9 cellular contexts compared by ENCODE assay signal in the genomic region with DNA sequence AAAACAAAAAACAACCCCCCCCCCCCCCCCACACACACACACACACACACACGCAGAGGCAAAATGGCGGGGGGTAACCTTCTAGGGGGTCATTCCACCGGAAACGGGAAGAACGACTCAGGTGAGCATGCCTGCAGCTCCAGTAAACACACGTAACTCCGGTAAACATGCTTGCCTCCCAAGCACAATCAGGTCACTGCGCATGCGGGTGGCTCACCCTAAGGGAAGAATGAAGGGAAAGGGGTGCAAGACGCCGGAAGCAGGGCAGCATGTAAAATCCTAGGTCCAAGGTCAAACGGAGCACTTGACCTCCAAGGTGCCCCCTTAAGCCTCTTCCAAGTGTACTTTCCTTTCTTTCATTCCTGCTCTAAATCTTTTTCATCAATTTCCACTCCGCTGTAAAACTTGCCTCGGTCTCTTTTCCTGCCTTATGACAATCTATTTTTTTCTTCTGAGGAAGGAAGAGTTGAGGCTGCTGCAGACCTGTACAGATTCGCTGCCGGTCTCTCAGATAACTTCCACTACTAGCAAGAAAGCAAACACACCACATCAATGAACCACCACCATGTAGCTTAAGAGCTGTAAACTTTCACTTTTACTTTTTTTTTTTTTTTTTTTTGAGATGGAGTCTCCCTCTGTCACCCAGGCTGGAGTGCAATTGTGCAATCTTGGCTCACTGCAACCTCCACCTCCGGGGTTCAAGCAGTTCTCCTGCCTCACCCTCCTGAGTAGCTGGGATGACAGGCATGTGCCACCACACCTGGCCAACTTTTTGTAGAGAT. TPM values are rescaled to one million over a fixed set of nuclear protein-coding genes. Genes with fewer than 3 reads are reported as not detected.
DNase-seq lines count a peak whose midpoint lies in the region; ATAC-seq and TF ChIP-seq lines count a peak whose summit lies in the region.
"Had no signal": no experiment of that assay in that cellular context is flagged by ENCODE, and none has a peak within 500 bp of the region (broad histone marks: within the 10 kb centered on the region; RNA-seq: fewer than 3 reads in every experiment).

No MANE protein-coding gene starts in this region.

- H3K27ac Mint-ChIP-seq in IgD-negative memory B cell: peak overlapping the region in 2 of 3 donors; percentile 45 to 92

- peak overlapping the region in 52 of 59 donors; percentile 31 to 98 (median 90) for H3K27ac ChIP-seq in dorsolateral prefrontal cortex

- intact Hi-C loops in dorsolateral prefrontal cortex (cut with DNase I): loop anchor here in 1 of 2 donors (5.0 kb wide), 1 partner anchor 57 kb away; no protein-coding TSS in a partner anchor

- TF ChIP-seq CTCF in dorsolateral prefrontal cortex (IDR thresholded peaks at IDR 0.05 in 54 of 56, conservative IDR thresholded peaks at IDR 0.05 in 2 of 56; ENCODE audit: low read depth in 1 of 56, partially characterized antibody in 56 of 56): no peak

- no peaks in the 10 kb centered on the region for H3K27me3 Mint-ChIP-seq in IgD-negative memory B cell

- peaks cover 12 to 22% (median 20%) of the 10 kb centered on the region in 3 donors for H3K4me1 Mint-ChIP-seq in IgD-negative memory B cell

- H3K4me3 ChIP-seq in dorsolateral prefrontal cortex: peak overlapping the region in 1 of 59 donors; percentile 62

- H3K9me3 Mint-ChIP-seq in IgD-negative memory B cell: peaks cover 0 to 1% (median 0%) of the 10 kb centered on the region in 3 donors

- H3K36me3 Mint-ChIP-seq in IgD-negative memory B cell: peaks cover 2% of the 10 kb centered on the region

- ATAC-seq in HG03354 (IDR thresholded peaks at IDR 0.05; ENCODE audit: poor library complexity, severe bottlenecking, unreplicated experiment): no peak

- DNase-seq in SW480 (ENCODE audit: low spot score): peak; percentile 82
- DNase-seq in dorsolateral prefrontal cortex: no peak
- DNase-seq in stimulated activated CD4-positive, alpha-beta T cell treated with anti-CD3 and anti-CD28 coated beads, Interleukin-4, amount 100 ng/mL, for 4 hours: peak; percentile 29
- DNase-seq in NCI-H1436 (lab: John Stamatoyannopoulos, UW): no peak
- DNase-seq in H4 (ENCODE audit: low spot score): no peak
- no peak for DNase-seq in ecto neural progenitor cell (ENCODE audit: low spot score)
- DNase-seq: H7 had no signal

- peak overlapping the region in 3 of 4 donors; percentile 71 to 91 (median 84) for H3K4me3 Mint-ChIP-seq in IgD-negative memory B cell

- H3K27me3 ChIP-seq in dorsolateral prefrontal cortex: no peaks in the 10 kb centered on the region

RNA-seq across cellular contexts. Expression of a gene that starts 21.0 kb away (rescaled TPM):
- 23.7 TPM for polyA plus RNA-seq in IgD-negative memory B cell
- 10 to 100 TPM in 10 of 120 experiments, 1 to 10 TPM in 110; 3.2 to 13.7 (median 6.6) TPM for total RNA-seq in dorsolateral prefrontal cortex
- total RNA-seq in H4 (2014; rRNA removed; shearing (Covaris generic)): 33.0 and 33.6 TPM in 2 replicates

RNA-seq across cellular contexts. Expression of a gene that starts 42.8 kb away (rescaled TPM):
- polyA plus RNA-seq in IgD-negative memory B cell: 31.9 TPM
- total RNA-seq in dorsolateral prefrontal cortex: 10 to 100 TPM; 16.0 to 44.6 (median 30.0) TPM
- total RNA-seq in H4 (2014; rRNA removed; shearing (Covaris generic)): 1.2 and 1.5 TPM in 2 replicates

RNA-seq across cellular contexts. Expression of a gene that starts 44.0 kb away (rescaled TPM):
- 42.3 TPM for polyA plus RNA-seq in IgD-negative memory B cell
- total RNA-seq in dorsolateral prefrontal cortex: 100 to 1,000 TPM in 82 of 120 experiments, 10 to 100 TPM in 38; 41.1 to 388 (median 113) TPM
- total RNA-seq in H4 (2014; rRNA removed; shearing (Covaris generic)): 290 and 329 TPM in 2 replicates

RNA-seq across cellular contexts. Expression of a gene that starts 53.5 kb away (rescaled TPM):
- 13.6 TPM for polyA plus RNA-seq in IgD-negative memory B cell
- total RNA-seq in dorsolateral prefrontal cortex: 10 to 100 TPM; 18.7 to 44.9 (median 30.8) TPM
- 14.6 and 18.0 TPM in 2 replicates for total RNA-seq in H4 (2014; rRNA removed; shearing (Covaris generic))

Comparison
In these comparisons a context has a peak if more than half of its experiments do, and no peak if none do; other contexts are left out.
1. DNase-seq: peak in SW480 (single experiment) and stimulated activated CD4-positive, alpha-beta T cell treated with anti-CD3 and anti-CD28 coated beads, Interleukin-4, amount 100 ng/mL, for 4 hours (2 of 2); none in dorsolateral prefrontal cortex (0 of 10), NCI-H1436 (single experiment), H4 (single experiment) and ecto neural progenitor cell (single experiment).